In the genomic region with DNA sequence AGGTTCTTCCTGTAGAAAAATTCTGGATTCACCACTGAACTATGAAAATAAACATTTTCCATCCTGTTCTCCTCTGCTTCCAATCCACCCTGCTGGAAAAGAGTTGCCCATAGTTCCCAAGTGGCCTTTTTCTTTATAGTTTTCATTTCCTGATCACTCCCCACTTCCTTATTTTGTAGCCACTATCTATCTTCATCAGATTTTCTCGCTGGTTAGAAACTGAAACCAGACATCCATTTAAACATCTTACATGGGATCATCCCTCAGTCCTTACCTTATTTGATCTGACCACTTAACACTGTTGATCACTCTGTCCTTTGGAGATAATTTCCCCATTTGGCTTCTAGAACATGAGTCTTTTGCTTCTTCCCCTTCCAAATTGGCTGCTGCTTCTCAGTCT, we compare ENCODE assay signal across 33 cellular contexts. TPM values are rescaled to one million over a fixed set of nuclear protein-coding genes. Genes with fewer than 3 reads are reported as not detected.
A peak's percentile ranks its signal among the peaks of the same experiment; 100 is the strongest.
DNase-seq lines count a peak whose midpoint lies in the region; ATAC-seq, FAIRE-seq and TF ChIP-seq lines count a peak whose summit lies in the region.
"Had no signal": no experiment of that assay in that cellular context is flagged by ENCODE, and none has a peak within 500 bp of the region (broad histone marks: within the 10 kb centered on the region; RNA-seq: fewer than 3 reads in every experiment).

No MANE protein-coding gene starts in this region.

- H4K20me1 ChIP-seq in K562 (replicated peaks; ENCODE audit: control insufficient read depth, insufficient read depth, low read length) (no peaks in the 10 kb centered on the region), neural progenitor cell (ENCODE audit: low read depth) (no peaks in the 10 kb centered on the region)

- no peak for FAIRE-seq in K562 (lab: Jason Lieb, UNC)
- FAIRE-seq: endometrium had no signal

- TF ChIP-seq POLR2A in K562 (conservative IDR thresholded peaks at IDR 0.05), result no peak

- H3K9me3 ChIP-seq in K562 (replicated peaks; ENCODE audit: control insufficient read depth, insufficient read depth, low read depth, low read length) (no peaks in the 10 kb centered on the region), HAP-1 (no peaks in the 10 kb centered on the region), neural progenitor cell (ENCODE audit: low read depth) (no peaks in the 10 kb centered on the region)
- H3K9me3 ChIP-seq: gastrocnemius medialis, ovary, SK-N-SH had no signal

- POLR2A ChIA-PET in K562 (lab: Yijun Ruan, JAX), result interaction anchor here (0.6 kb wide), 1 partner anchor 352 kb away, joined by 3 read pairs; no protein-coding TSS in a partner anchor

- H3K4me3 ChIP-seq in K562, result no peak overlapping the region
- H3K4me3 ChIP-seq in HAP-1, result no peak overlapping the region
- no peak overlapping the region for H3K4me3 ChIP-seq in neural progenitor cell
- H3K4me3 ChIP-seq: gastrocnemius medialis, hepatocyte, ovary had no signal

- H3K27ac Mint-ChIP-seq in neural progenitor cell, result no peak overlapping the region
- H3K27ac Mint-ChIP-seq: activated CD4-positive, alpha-beta T cell treated with anti-CD3 and anti-CD28 coated beads for 36 hours; activated naive CD4-positive, alpha-beta T cell treated with anti-CD3 and anti-CD28 coated beads, Interleukin-2, amount 50 U/mL, for 24 hours; activated T-helper 2 cell treated with anti-CD3 and anti-CD28 coated beads, Interferon-gamma antibody, Interleukin-2, Interleukin-4, amounts not matched to agents 10 μg/mL and 5 μg/mL and 100 μg/mL, durations not matched to agents 14 hours and 24 hours and 36 hours; CD8-positive, alpha-beta memory T cell; H9; nephron; stimulated activated memory B cell treated with anti-CD40 and anti-IgM and Interleukin-4, amounts not matched to agents 10 μg/mL and 1 μg/mL and 100 μg/mL, for 72 hours had no signal

- no peak overlapping the region for H3K4me3 Mint-ChIP-seq in neural progenitor cell
- H3K4me3 Mint-ChIP-seq: activated CD4-positive, alpha-beta T cell treated with anti-CD3 and anti-CD28 coated beads for 36 hours; activated naive CD4-positive, alpha-beta T cell treated with anti-CD3 and anti-CD28 coated beads, Interleukin-2, amount 50 U/mL, for 24 hours; CD8-positive, alpha-beta memory T cell; H9; nephron; stimulated activated memory B cell treated with anti-CD40 and anti-IgM and Interleukin-4, amounts not matched to agents 10 μg/mL and 1 μg/mL and 100 μg/mL, for 72 hours had no signal

- CTCF ChIA-PET in K562 (lab: Yijun Ruan, JAX; ENCODE audit: low intra/inter-chr PET ratio), result no interaction called here

- TF ChIP-seq CTCF in K562 (IDR thresholded peaks at IDR 0.05 in 2 of 3, conservative IDR thresholded peaks at IDR 0.05 in 1 of 3; ENCODE audit: insufficient read depth in 2 of 3, low read depth in 1 of 3, low read length in 3 of 3) (no peak), neural progenitor cell (IDR thresholded peaks at IDR 0.05) (no peak)

- H3K36me3 Mint-ChIP-seq in neural progenitor cell, result no peaks in the 10 kb centered on the region
- H3K36me3 Mint-ChIP-seq: activated naive CD4-positive, alpha-beta T cell treated with anti-CD3 and anti-CD28 coated beads, Interleukin-2, amount 50 U/mL, for 24 hours; CD8-positive, alpha-beta memory T cell; stimulated activated memory B cell treated with anti-CD40 and anti-IgM and Interleukin-4, amounts not matched to agents 10 μg/mL and 1 μg/mL and 100 μg/mL, for 72 hours had no signal

- no TSS peak for BruUV-seq in K562 (replicated peaks; lab: Mats Ljungman, UMichigan)

- H3K27me3 ChIP-seq in K562 (ENCODE audit: control insufficient read depth in 2 of 2, insufficient read depth in 2 of 2, low read length in 2 of 2), result no peaks in the 10 kb centered on the region
- H3K27me3 ChIP-seq in HAP-1 (ENCODE audit: low read depth), result peaks cover 13% of the 10 kb centered on the region; the same call in 1 of the 2 replicates
- H3K27me3 ChIP-seq in neural progenitor cell, result no peaks in the 10 kb centered on the region
- H3K27me3 ChIP-seq: brain microvascular endothelial cell, gastrocnemius medialis, hepatocyte, ovary had no signal

- no peaks in the 10 kb centered on the region for H3K79me2 ChIP-seq in K562 (ENCODE audit: control insufficient read depth, insufficient read depth, low read length)
- no peaks in the 10 kb centered on the region for H3K79me2 ChIP-seq in neural progenitor cell (ENCODE audit: low read depth)
- H3K79me2 ChIP-seq: hepatocyte had no signal

- H3K36me3 ChIP-seq in K562 (ENCODE audit: control insufficient read depth, insufficient read depth, low read length) (no peaks in the 10 kb centered on the region), HAP-1 (replicated peaks) (no peaks in the 10 kb centered on the region), neural progenitor cell (no peaks in the 10 kb centered on the region)
- H3K36me3 ChIP-seq: brain microvascular endothelial cell, gastrocnemius medialis, ovary had no signal

- no peak for TF ChIP-seq RAD21 in K562 (CRISPR knock-in tag; conservative IDR thresholded peaks at IDR 0.05 in 1 of 2, IDR thresholded peaks at IDR 0.05 in 1 of 2)

- H3K4me1 ChIP-seq in K562 (replicated peaks in 1 of 2; ENCODE audit: control insufficient read depth in 2 of 2, insufficient read depth in 2 of 2, low read length in 2 of 2), result peaks cover 0 to 4% of the 10 kb centered on the region in 2 experiments; a peak in 1 of 5 replicates
- H3K4me1 ChIP-seq in HAP-1, result no peaks in the 10 kb centered on the region
- H3K4me1 ChIP-seq in neural progenitor cell, result no peaks in the 10 kb centered on the region
- H3K4me1 ChIP-seq: gastrocnemius medialis had no signal

- H3K4me2 ChIP-seq in K562 (ENCODE audit: insufficient read depth, low read length) (no peak overlapping the region), neural progenitor cell (no peak overlapping the region)
- H3K4me2 ChIP-seq: hepatocyte, SK-N-SH had no signal

- 0% methylated on average over 1 of the region's 1 CpG for WGBS in K562 (ENCODE audit: insufficient coverage, low coverage, missing lambda C conversion rate)

- no peaks in the 10 kb centered on the region for H3K9me3 Mint-ChIP-seq in neural progenitor cell
- H3K9me3 Mint-ChIP-seq: activated naive CD4-positive, alpha-beta T cell treated with anti-CD3 and anti-CD28 coated beads, Interleukin-2, amount 50 U/mL, for 24 hours; activated T-helper 2 cell treated with anti-CD3 and anti-CD28 coated beads, Interferon-gamma antibody, Interleukin-2, Interleukin-4, amounts not matched to agents 10 μg/mL and 5 μg/mL and 100 μg/mL, durations not matched to agents 14 hours and 24 hours and 36 hours; CD8-positive, alpha-beta memory T cell; H9; nephron; stimulated activated memory B cell treated with anti-CD40 and anti-IgM and Interleukin-4, amounts not matched to agents 10 μg/mL and 1 μg/mL and 100 μg/mL, for 72 hours had no signal

- in situ Hi-C loops in K562 (cut with MboI), result no loop called here
- in situ Hi-C loops in HAP-1 (cut with MboI; ENCODE audit: low sequenced_read_pairs), result no loop called here

- TF ChIP-seq EP300 in K562 (IDR thresholded peaks at IDR 0.05; ENCODE audit: low read length), result no peak; the same call in 1 of the 2 replicates

- H3K4me1 Mint-ChIP-seq in neural progenitor cell, result no peaks in the 10 kb centered on the region
- H3K4me1 Mint-ChIP-seq: activated naive CD4-positive, alpha-beta T cell treated with anti-CD3 and anti-CD28 coated beads, Interleukin-2, amount 50 U/mL, for 24 hours; CD8-positive, alpha-beta memory T cell; H9; nephron had no signal

- H3K27me3 Mint-ChIP-seq in neural progenitor cell (ENCODE audit: insufficient read depth, low read depth), result no peaks in the 10 kb centered on the region
- H3K27me3 Mint-ChIP-seq: activated naive CD4-positive, alpha-beta T cell treated with anti-CD3 and anti-CD28 coated beads, Interleukin-2, amount 50 U/mL, for 24 hours had no signal

- DNase-seq in SIG-M5 treated with dmso at 0.1 percent for 504 hours (lab: John Stamatoyannopoulos, UW; ENCODE audit: unreplicated experiment) (peak; percentile 12), SIG-M5 (lab: John Stamatoyannopoulos, UW) (no peak), MV-4-11 (lab: John Stamatoyannopoulos, UW) (peak; percentile 59), K562 (ENCODE audit: extremely low read depth in 1 of 4, low spot score in 3 of 4) (no peak), HAP-1 (ENCODE audit: low spot score in 2 of 2) (no peak), kidney glomerular epithelial cell (lab: John Stamatoyannopoulos, UW) (no peak), neural progenitor cell (ENCODE audit: low spot score) (no peak)
- DNase-seq: activated CD4-positive, alpha-beta T cell treated with anti-CD3 and anti-CD28 coated beads for 36 hours; activated T-cell treated with anti-CD3 and anti-CD28 coated beads for 4 hours; amniotic stem cell; brain microvascular endothelial cell; CD8-positive, alpha-beta memory T cell; cerebellar nuclear complex; gastrocnemius medialis; H9; NCI-H1105; NCI-H187; NCI-H2171; NCI-H510A; ovary; PC-3; SK-N-SH; stimulated activated CD4-positive, alpha-beta T cell treated with anti-CD3 and anti-CD28 coated beads, Interleukin-15, amount 100 ng/mL, for 24 hours; T-helper 2 cell; trophoblast cell had no signal

- no peak overlapping the region for H3K9ac ChIP-seq in K562 (ENCODE audit: insufficient read depth in 1 of 2, low read depth in 2 of 2, low read length in 2 of 2)
- H3K9ac ChIP-seq in neural progenitor cell, result no peak overlapping the region
- H3K9ac ChIP-seq: SK-N-SH had no signal

- H3F3A ChIP-seq in neural progenitor cell (ENCODE audit: low read depth), result no peaks in the 10 kb centered on the region

- ATAC-seq in K562 (no peak), HG02884 (IDR thresholded peaks at IDR 0.05; ENCODE audit: unreplicated experiment) (no peak)
- ATAC-seq: activated CD4-positive, alpha-beta T cell treated with anti-CD3 and anti-CD28 coated beads for 36 hours; gastrocnemius medialis; PC-3; stimulated activated memory B cell treated with anti-CD40 and anti-IgM and Interleukin-4, amounts not matched to agents 10 μg/mL and 1 μg/mL and 100 μg/mL, for 72 hours had no signal

- intact Hi-C loops in K562 (cut with micrococcal nuclease), result no loop called here

- H2AFZ ChIP-seq in K562 (ENCODE audit: low read depth, low read length) (no peak overlapping the region), neural progenitor cell (replicated peaks) (no peak overlapping the region)
- H2AFZ ChIP-seq: hepatocyte had no signal

- H3K27ac ChIP-seq in K562 (ENCODE audit: extremely low read depth, low read depth, low read length) (no peak overlapping the region), neural progenitor cell (no peak overlapping the region)
- H3K27ac ChIP-seq: brain microvascular endothelial cell, gastrocnemius medialis, hepatocyte, ovary, VCaP had no signal

- no peaks in the 10 kb centered on the region for H3K9me1 ChIP-seq in K562 (ENCODE audit: control insufficient read depth, insufficient read depth, low read length)

RNA-seq across cellular contexts. Expression of a gene that starts 42.2 kb away (rescaled TPM):
- 3.0 and 12.3 TPM in 2 replicates for total RNA-seq in K562 (2011; cell fraction: chromatin; rRNA removed; ENCODE audit: low replicate concordance)
- total RNA-seq in K562 (2011; cell fraction: nucleolus; rRNA removed), result 2.5 and 3.6 TPM in 2 replicates
- total RNA-seq in K562 (2011; cell fraction: nucleoplasm; rRNA removed), result 12.0 and 21.7 TPM in 2 replicates
- 16.7 and 16.8 TPM in 2 replicates for total RNA-seq in K562 (2014; rRNA removed)
- total RNA-seq in K562 (2014; rRNA removed; fragmentation: Illumina TruSeq; extraction: Trizol), result 53.7 and 59.5 TPM in 2 replicates
- 36.9 and 39.9 TPM in 2 replicates for total RNA-seq in K562 (2015; rRNA removed; fragmentation: Illumina TruSeq; extraction: Trizol)
- total RNA-seq in K562 (2021), result 32.3 and 38.0 TPM in 2 replicates
- polyA plus RNA-seq in K562 (2011; rRNA removed), result 10.9 and 51.1 TPM in 2 replicates
- polyA plus RNA-seq in K562 (2011; cell fraction: cytosol; rRNA removed), result 2.8 and 3.4 TPM in 2 replicates
- 2.8 and 7.1 TPM in 2 replicates for polyA plus RNA-seq in K562 (2011; cell fraction: nucleus; rRNA removed)
- 34.0 and 35.5 TPM in 2 replicates for polyA plus RNA-seq in K562 (2012)
- polyA plus RNA-seq in K562 (2014; fragmentation: Illumina TruSeq; extraction: Trizol), result 35.1 and 46.7 TPM in 2 replicates
- polyA plus RNA-seq in K562 (2014; fragmentation: Nextera tagmentation; extraction: Ambion mirVana), result 100 to 1,000 TPM in 1 of 2 experiments, 10 to 100 TPM in 1; 93.6 to 110 TPM
- 38.5 and 38.9 TPM in 2 replicates for polyA plus RNA-seq in K562 (2014; rRNA removed)
- polyA minus RNA-seq in K562 (2011; rRNA and poly(A)+ RNA removed), result 8.6 and 19.8 TPM in 2 replicates
- polyA minus RNA-seq in K562 (2011; cell fraction: cytosol; rRNA and poly(A)+ RNA removed), result 3.2 and 12.4 TPM in 2 replicates
- polyA minus RNA-seq in K562 (2011; cell fraction: nucleus; rRNA and poly(A)+ RNA removed), result 6.1 and 16.2 TPM in 2 replicates
- 94.6 and 170 TPM in 2 replicates for total RNA-seq in neural progenitor cell (ENCODE audit: low replicate concordance)

Comparison
In these comparisons a context has a peak if more than half of its experiments do, and no peak if none do; other contexts are left out.
1. DNase-seq: peak in SIG-M5 treated with dmso at 0.1 percent for 504 hours (single experiment) and MV-4-11 (single experiment); none in SIG-M5 (single experiment), K562 (0 of 4), HAP-1 (0 of 2), kidney glomerular epithelial cell (single experiment) and neural progenitor cell (single experiment).